Comparison of ENCODE assay signal across 8 cellular contexts in the genomic region with DNA sequence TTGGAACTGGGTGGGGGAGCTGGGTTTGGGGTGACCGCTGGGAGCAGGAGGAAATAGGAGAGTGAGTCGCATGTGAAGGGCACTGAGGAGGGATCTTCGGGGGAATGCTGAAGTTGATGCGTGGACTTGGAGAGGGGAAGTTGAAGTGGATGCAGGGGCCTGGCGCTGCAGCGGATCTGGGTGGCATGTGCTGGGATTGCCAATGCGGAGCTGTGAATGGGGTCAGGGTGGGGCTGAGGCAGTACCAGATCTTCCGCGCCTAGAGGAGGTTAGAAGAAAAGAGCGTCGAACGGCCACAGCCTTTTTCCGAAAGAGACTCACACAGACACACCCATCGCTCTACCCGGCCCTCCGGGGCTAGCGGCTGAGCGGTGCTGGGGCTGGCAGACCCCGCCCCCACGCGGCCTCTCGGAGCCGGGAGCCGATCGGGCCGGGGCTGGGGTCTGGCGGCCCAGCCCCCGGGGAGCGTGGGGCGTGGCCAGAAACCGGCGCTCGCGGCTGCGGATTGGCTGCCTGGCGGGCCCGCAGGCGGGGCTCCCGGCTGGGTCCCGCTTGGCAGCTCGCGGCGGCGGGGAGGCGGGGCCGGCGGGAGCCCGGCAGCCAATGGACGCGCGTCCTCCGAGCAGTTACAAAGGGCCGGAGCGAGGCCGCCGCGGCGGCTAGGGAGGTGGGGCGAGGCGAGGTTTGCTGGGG. TPM values are rescaled to one million over a fixed set of nuclear protein-coding genes. Genes with fewer than 3 reads are reported as not detected.
DNase-seq lines count a peak whose midpoint lies in the region; ATAC-seq, FAIRE-seq and TF ChIP-seq lines count a peak whose summit lies in the region.

Gene TGFBR1 (plus strand): TSS at position 655 of the 693 bp plus-strand sequence. CDS start 93 bp downstream, outside the sequence.

- H3K4me3 Mint-ChIP-seq in endodermal cell, result peak within 1 kb of the TSS; percentile 73

- H3K27me3 ChIP-seq in NT2/D1 (ENCODE audit: insufficient read depth, insufficient read length) (peaks cover 33% of the 10 kb centered on the region), endodermal cell (ENCODE audit: control insufficient read depth, insufficient read depth, low read length, poor library complexity, severe bottlenecking) (no peaks in the 10 kb centered on the region)

- H3K27ac Mint-ChIP-seq in endodermal cell, result peak within 1 kb of the TSS; percentile 77

- FAIRE-seq in HTR-8/SVneo (lab: Jason Lieb, UNC), result no peak

- peak within 1 kb of the TSS; percentile 76 for H3K9ac ChIP-seq in NT2/D1 (ENCODE audit: insufficient read length, low read depth)
- H3K9ac ChIP-seq in endodermal cell (ENCODE audit: extremely low read depth, low read length, poor library complexity, severe bottlenecking), result peak within 1 kb of the TSS; percentile 60

- peak within 1 kb of the TSS; percentile 79 for H3K27ac ChIP-seq in endodermal cell (ENCODE audit: low read depth, low read length)

- H3K9me3 Mint-ChIP-seq in endodermal cell, result peaks cover 2% of the 10 kb centered on the region

- H3K27me3 Mint-ChIP-seq in endodermal cell (ENCODE audit: insufficient read depth), result peaks cover 6% of the 10 kb centered on the region

- H3K9me3 ChIP-seq in NT2/D1 (ENCODE audit: insufficient read depth, low read length) (no peaks in the 10 kb centered on the region), endodermal cell (ENCODE audit: control insufficient read depth, low read length) (peaks cover under 1% of the 10 kb centered on the region)

- no peaks in the 10 kb centered on the region for H3K36me3 Mint-ChIP-seq in endodermal cell (ENCODE audit: low read depth)

- peak; percentile 35 for TF ChIP-seq CTCF in endodermal cell (conservative IDR thresholded peaks at IDR 0.05)

- H3K4me3 ChIP-seq in NT2/D1 (ENCODE audit: insufficient read length, low read depth), result peak within 1 kb of the TSS; percentile 77
- peak within 1 kb of the TSS; percentile 91 for H3K4me3 ChIP-seq in endodermal cell (ENCODE audit: low read length)

- no peaks in the 10 kb centered on the region for H3K4me1 ChIP-seq in NT2/D1 (ENCODE audit: insufficient read depth, insufficient read length)
- H3K4me1 ChIP-seq in endodermal cell (ENCODE audit: control insufficient read depth, insufficient read depth, low read length), result peaks cover 12% of the 10 kb centered on the region

- WGBS in endodermal cell (ENCODE audit: insufficient coverage in 1 of 2, insufficient read length in 1 of 2), 2 experiments, result 0 to 1% methylated on average over 6 to 60 of the region's 60 CpGs

- H3K4me1 Mint-ChIP-seq in endodermal cell, result peaks cover 33% of the 10 kb centered on the region

- no peaks in the 10 kb centered on the region for H3K36me3 ChIP-seq in NT2/D1 (ENCODE audit: insufficient read depth, insufficient read length, low read length)
- H3K36me3 ChIP-seq in endodermal cell (ENCODE audit: control insufficient read depth, insufficient read depth, low read length), result peaks cover 12% of the 10 kb centered on the region

- peak; percentile 90 for ATAC-seq in GM21381 (IDR thresholded peaks at IDR 0.05; ENCODE audit: unreplicated experiment)

- DNase-seq in COLO829 (ENCODE audit: low spot score), result peak; percentile 94
- DNase-seq in HTR-8/SVneo (ENCODE audit: insufficient read length, low spot score), result peak; percentile 89
- peak; percentile 95 for DNase-seq in NT2/D1 (ENCODE audit: low read depth, low spot score)
- peak; percentile 77 for DNase-seq in activated CD8-positive, alpha-beta memory T cell treated with anti-CD3 and anti-CD28 coated beads, Interleukin-2, amount 50 U/mL, for 24 hours (ENCODE audit: extremely low read depth)
- DNase-seq in endodermal cell, result peak; percentile 98
- peak; percentile 98 for DNase-seq in mesenteric fat pad (ENCODE audit: low spot score)
- peak; percentile 86 for DNase-seq in stimulated activated CD8-positive, alpha-beta memory T cell treated with anti-CD3 and anti-CD28 coated beads, Interleukin-15, amount 100 ng/mL, for 24 hours (ENCODE audit: low read depth)

RNA-seq across cellular contexts. Expression of gene TGFBR1, which starts in this region (rescaled TPM):
- total RNA-seq in endodermal cell (10 to 100 TPM; 74.8 to 75.6 TPM), mesenteric fat pad (56.2 TPM)
- polyA plus RNA-seq in endodermal cell (2013, experiment 1 of 2), result 76.8 TPM
- polyA plus RNA-seq in endodermal cell (2013, experiment 2 of 2), result 77.1 TPM

Comparison
In these comparisons a context has a peak if more than half of its experiments do, and no peak if none do; other contexts are left out.
1. Peak in every context shown above with its lines: DNase-seq, ATAC-seq, H3K4me3 ChIP-seq and H3K27ac ChIP-seq.